Comparison of ENCODE assay signal across 8 cellular contexts in the genomic region with DNA sequence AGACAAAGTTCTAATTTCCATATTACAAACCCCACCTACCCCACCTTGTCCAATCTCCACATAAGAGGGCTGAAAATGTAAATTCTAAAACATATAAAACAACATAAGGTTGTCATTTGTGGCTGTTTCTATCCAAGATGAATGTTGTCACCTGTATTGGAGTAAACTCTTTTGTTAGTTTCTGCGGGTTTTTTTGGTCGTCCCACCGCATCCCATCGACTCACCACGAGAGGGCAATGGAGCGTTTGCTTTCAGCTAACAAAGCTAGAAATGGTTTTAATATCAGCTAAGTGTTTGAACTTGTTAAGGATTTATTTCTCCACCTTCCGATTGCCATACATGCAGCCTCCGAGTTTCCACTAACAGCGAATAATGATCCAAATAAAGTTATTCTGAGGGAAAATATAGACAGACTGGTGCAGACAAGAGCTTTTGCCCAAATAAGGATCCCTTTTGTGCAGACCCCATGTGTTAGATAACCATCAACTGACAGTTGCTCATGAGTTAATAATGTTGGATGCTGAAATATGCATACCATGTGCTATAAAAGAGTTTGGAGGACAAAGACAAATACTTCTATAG.
DNase-seq lines count a peak whose midpoint lies in the region; ATAC-seq and TF ChIP-seq lines count a peak whose summit lies in the region.

No MANE protein-coding gene starts in this region.

- no peaks in the 10 kb centered on the region for H3K27me3 ChIP-seq in foreskin keratinocyte
- H3K27me3 ChIP-seq in thyroid gland = no peaks in the 10 kb centered on the region

- H3K4me1 Mint-ChIP-seq in CD14-positive monocyte (peaks cover 27% of the 10 kb centered on the region), osteocyte (ENCODE audit: unreplicated experiment) (peaks cover 76% of the 10 kb centered on the region)

- WGBS in thyroid gland, 2 donors = 8% methylated on average over 9 of the region's 9 CpGs

- H3K36me3 Mint-ChIP-seq in CD14-positive monocyte (no peaks in the 10 kb centered on the region), osteocyte (ENCODE audit: unreplicated experiment) (no peaks in the 10 kb centered on the region)

- no peak overlapping the region for H3K4me3 ChIP-seq in thyroid gland (replicated peaks in 1 of 3)

- intact Hi-C loops in CD14-positive monocyte (cut with micrococcal nuclease) (loop anchor here in 1 of 2 donors (10.0 kb wide), 1 partner anchor 64 kb away; no protein-coding TSS in a partner anchor), thyroid gland (cut with DNase I) (loop anchor here (5.0 kb wide), 1 partner anchor 204 kb away; no protein-coding TSS in a partner anchor)

- H3K9me3 Mint-ChIP-seq in CD14-positive monocyte (no peaks in the 10 kb centered on the region), osteocyte (ENCODE audit: unreplicated experiment) (no peaks in the 10 kb centered on the region)

- H3K4me3 Mint-ChIP-seq in CD14-positive monocyte (peak overlapping the region in 1 of 2 donors; percentile 68), osteocyte (ENCODE audit: unreplicated experiment) (peak overlapping the region; percentile 43)

- peak overlapping the region in 4 of 7 donors; percentile 48 to 77 (median 66) for H3K27ac Mint-ChIP-seq in CD14-positive monocyte
- H3K27ac Mint-ChIP-seq in osteocyte (ENCODE audit: unreplicated experiment) = peak overlapping the region; percentile 91

- DNase-seq in CD14-positive monocyte (ENCODE audit: low spot score) (peak; percentile 63), KG1 (lab: John Stamatoyannopoulos, UW) (peak; percentile 42), RPMI7951 (ENCODE audit: low read depth) (peak; percentile 66), foreskin keratinocyte (peak; percentile 62 to 82), osteocyte (ENCODE audit: extremely low spot score, unreplicated experiment) (no peak), thyroid gland (peak; percentile 57 to 71)
- DNase-seq in activated gamma-delta T cell treated with anti-CD3 and anti-CD28 coated beads, Interleukin-2, amount 50 U/mL, for 16 hours (ENCODE audit: low read depth) = peak; percentile 58

- H3K27me3 Mint-ChIP-seq in CD14-positive monocyte (ENCODE audit: low read depth in 3 of 3) (peaks cover 0 to 2% (median 0%) of the 10 kb centered on the region in 3 donors), osteocyte (ENCODE audit: unreplicated experiment) (no peaks in the 10 kb centered on the region)

- ATAC-seq in GM19467 (IDR thresholded peaks at IDR 0.05; ENCODE audit: unreplicated experiment) = peak; percentile 47
- peak; percentile 62 for ATAC-seq in foreskin keratinocyte

- H3K36me3 ChIP-seq in thyroid gland = no peaks in the 10 kb centered on the region

- H3K9me3 ChIP-seq in thyroid gland = no peaks in the 10 kb centered on the region

- peaks cover 36% of the 10 kb centered on the region for H3K4me1 ChIP-seq in foreskin keratinocyte
- H3K4me1 ChIP-seq in thyroid gland = peaks cover 0 to 12% of the 10 kb centered on the region in 2 donors

- no peak for TF ChIP-seq POLR2A in thyroid gland (IDR thresholded peaks at IDR 0.05)

- TF ChIP-seq CTCF in CD14-positive monocyte (IDR thresholded peaks at IDR 0.05) (peak; percentile 87), foreskin keratinocyte (conservative IDR thresholded peaks at IDR 0.05) (peak; percentile 94), osteocyte (IDR thresholded peaks at IDR 0.05) (peak; percentile 90), thyroid gland (IDR thresholded peaks at IDR 0.05) (peak; percentile 37 to 81 (median 70))

- H3K27ac ChIP-seq in foreskin keratinocyte (peak overlapping the region; percentile 85), thyroid gland (no peak overlapping the region)
